Comparison of ENCODE assay signal across 8 cellular contexts in genomic region chr2:113755690-113756063, GRCh38. TPM values are rescaled to one million over a fixed set of nuclear protein-coding genes. Genes with fewer than 3 reads are reported as not detected.
DNase-seq lines count a peak whose midpoint lies in the region; ATAC-seq and TF ChIP-seq lines count a peak whose summit lies in the region.

No MANE protein-coding gene starts in this region.

- no peaks in the 10 kb centered on the region for H3K9me3 Mint-ChIP-seq in memory B cell

- peak overlapping the region; percentile 93 for H3K27ac ChIP-seq in vagina

- intact Hi-C loops in vagina (cut with DNase I): loop anchor here (5.0 kb wide), 1 partner anchor 137 kb away; the partner anchor contains the start of gene ACTR3

- TF ChIP-seq CTCF in choroid plexus epithelial cell (conservative IDR thresholded peaks at IDR 0.05; ENCODE audit: low read depth, low read length): no peak
- TF ChIP-seq CTCF in vagina (IDR thresholded peaks at IDR 0.05): no peak

- peaks cover 26% of the 10 kb centered on the region for H3K4me1 ChIP-seq in vagina

- H3K36me3 ChIP-seq in vagina: peaks cover 0 to 8% of the 10 kb centered on the region in 2 donors

- peak overlapping the region; percentile 93 for H3K4me3 ChIP-seq in choroid plexus epithelial cell (ENCODE audit: low read depth, low read length)
- H3K4me3 ChIP-seq in vagina: peak overlapping the region; percentile 61 to 95

- DNase-seq in SIG-M5 treated with dmso at 0.1 percent for 504 hours (lab: John Stamatoyannopoulos, UW; ENCODE audit: unreplicated experiment) (peak; percentile 26), SIG-M5 (lab: John Stamatoyannopoulos, UW) (no peak), NCI-H526 treated with DMSO at 0.1 percent for 48 hours (lab: John Stamatoyannopoulos, UW) (peak; percentile 32), choroid plexus epithelial cell (ENCODE audit: low read depth) (peak; percentile 38), memory B cell (ENCODE audit: low spot score in 2 of 2) (no peak), vagina (ENCODE audit: extremely low spot score in 2 of 2) (no peak), KG1 (lab: John Stamatoyannopoulos, UW) (no peak)

- H3K27ac Mint-ChIP-seq in memory B cell: peak overlapping the region; percentile 95

- peaks cover 6% of the 10 kb centered on the region for H3K36me3 Mint-ChIP-seq in memory B cell

- H3K27me3 ChIP-seq in vagina: no peaks in the 10 kb centered on the region

- TF ChIP-seq POLR2A in vagina (IDR thresholded peaks at IDR 0.05): no peak

- peak overlapping the region; percentile 89 for H3K4me3 Mint-ChIP-seq in memory B cell

- H3K4me1 Mint-ChIP-seq in memory B cell: peaks cover 10% of the 10 kb centered on the region

- no peaks in the 10 kb centered on the region for H3K27me3 Mint-ChIP-seq in memory B cell

- ATAC-seq in memory B cell (ENCODE audit: low read depth): no peak
- no peak for ATAC-seq in HG03159 (IDR thresholded peaks at IDR 0.05; ENCODE audit: unreplicated experiment)

- no peaks in the 10 kb centered on the region for H3K9me3 ChIP-seq in vagina

RNA-seq across cellular contexts. Expression of gene SLC35F5, which starts 0.8 kb away (rescaled TPM):
- 64.6 TPM for total RNA-seq in vagina

Comparison
In these comparisons a context has a peak if more than half of its experiments do, and no peak if none do; other contexts are left out.
1. DNase-seq: peak in SIG-M5 treated with dmso at 0.1 percent for 504 hours (single experiment), NCI-H526 treated with DMSO at 0.1 percent for 48 hours (single experiment) and choroid plexus epithelial cell (single experiment); none in SIG-M5 (single experiment), memory B cell (0 of 2), vagina (0 of 2) and KG1 (single experiment).